8 cellular contexts compared by ENCODE assay signal in genomic region chr11:57310630-57311086, GRCh38. TPM values are rescaled to one million over a fixed set of nuclear protein-coding genes. Genes with fewer than 3 reads are reported as not detected.
DNase-seq lines count a peak whose midpoint lies in the region; ATAC-seq and TF ChIP-seq lines count a peak whose summit lies in the region.

No MANE protein-coding gene starts in this region.

- no peak for DNase-seq in activated CD4-positive, alpha-beta T cell treated with anti-CD3 and anti-CD28 coated beads, Interleukin-2, amount 10 ng/mL, durations not matched to agents 24 days and 14 days
- no peak for DNase-seq in activated CD4-positive, alpha-beta T cell treated with anti-CD3 and anti-CD28 coated beads, Interleukin-2, amount 50 U/mL, for 48 hours
- DNase-seq in activated T-helper 2 cell treated with anti-CD3 and anti-CD28 coated beads, Interferon-gamma antibody, Interleukin-2, Interleukin-4, amounts not matched to agents 10 μg/mL and 5 μg/mL and 100 μg/mL, durations not matched to agents 14 hours and 24 hours and 36 hours (ENCODE audit: low spot score) = no peak
- DNase-seq in thoracic aorta (ENCODE audit: low spot score) (no peak), ureter (ENCODE audit: low spot score) (no peak), D341Med (ENCODE audit: low spot score) (no peak), OCI-M2 (lab: John Stamatoyannopoulos, UW; ENCODE audit: unreplicated experiment) (no peak)

- H3K27me3 Mint-ChIP-seq in activated CD4-positive, alpha-beta T cell treated with anti-CD3 and anti-CD28 coated beads, Interleukin-2, amount 10 ng/mL, durations not matched to agents 24 days and 14 days = no peaks in the 10 kb centered on the region
- H3K27me3 Mint-ChIP-seq in activated T-helper 2 cell treated with anti-CD3 and anti-CD28 coated beads, Interferon-gamma antibody, Interleukin-2, Interleukin-4, amounts not matched to agents 10 μg/mL and 5 μg/mL and 100 μg/mL, durations not matched to agents 14 hours and 24 hours and 36 hours (ENCODE audit: low read depth) = no peaks in the 10 kb centered on the region

- H3K4me3 ChIP-seq in iPS-15b (ENCODE audit: low read depth, low read length) (peak overlapping the region; percentile 56), thoracic aorta (peak overlapping the region; percentile 80)

- H3K27me3 ChIP-seq in iPS-15b (ENCODE audit: control insufficient read depth, insufficient read depth, low read length) = no peaks in the 10 kb centered on the region
- H3K27me3 ChIP-seq in thoracic aorta (replicated peaks; ENCODE audit: insufficient read depth) = no peaks in the 10 kb centered on the region

- H3K4me1 Mint-ChIP-seq in activated CD4-positive, alpha-beta T cell treated with anti-CD3 and anti-CD28 coated beads, Interleukin-2, amount 10 ng/mL, durations not matched to agents 24 days and 14 days = peaks cover 14% of the 10 kb centered on the region
- peaks cover 3% of the 10 kb centered on the region for H3K4me1 Mint-ChIP-seq in activated T-helper 2 cell treated with anti-CD3 and anti-CD28 coated beads, Interferon-gamma antibody, Interleukin-2, Interleukin-4, amounts not matched to agents 10 μg/mL and 5 μg/mL and 100 μg/mL, durations not matched to agents 14 hours and 24 hours and 36 hours (ENCODE audit: low read depth)

- H3K27ac Mint-ChIP-seq in activated CD4-positive, alpha-beta T cell treated with anti-CD3 and anti-CD28 coated beads, Interleukin-2, amount 10 ng/mL, durations not matched to agents 24 days and 14 days = no peak overlapping the region
- no peak overlapping the region for H3K27ac Mint-ChIP-seq in activated T-helper 2 cell treated with anti-CD3 and anti-CD28 coated beads, Interferon-gamma antibody, Interleukin-2, Interleukin-4, amounts not matched to agents 10 μg/mL and 5 μg/mL and 100 μg/mL, durations not matched to agents 14 hours and 24 hours and 36 hours

- ATAC-seq in thoracic aorta (ENCODE audit: insufficient number of reproducible peaks, low FRiP score, low read depth) = no peak

- peak overlapping the region; percentile 68 for H3K4me3 Mint-ChIP-seq in activated CD4-positive, alpha-beta T cell treated with anti-CD3 and anti-CD28 coated beads, Interleukin-2, amount 10 ng/mL, durations not matched to agents 24 days and 14 days
- H3K4me3 Mint-ChIP-seq in activated T-helper 2 cell treated with anti-CD3 and anti-CD28 coated beads, Interferon-gamma antibody, Interleukin-2, Interleukin-4, amounts not matched to agents 10 μg/mL and 5 μg/mL and 100 μg/mL, durations not matched to agents 14 hours and 24 hours and 36 hours (ENCODE audit: low read depth) = peak overlapping the region; percentile 28

- H3K9me3 ChIP-seq in iPS-15b (ENCODE audit: control insufficient read depth, insufficient read depth, low read length) (no peaks in the 10 kb centered on the region), thoracic aorta (no peaks in the 10 kb centered on the region)

- H3K36me3 Mint-ChIP-seq in activated CD4-positive, alpha-beta T cell treated with anti-CD3 and anti-CD28 coated beads, Interleukin-2, amount 10 ng/mL, durations not matched to agents 24 days and 14 days (ENCODE audit: low read depth) = peaks cover 7% of the 10 kb centered on the region
- H3K36me3 Mint-ChIP-seq in activated T-helper 2 cell treated with anti-CD3 and anti-CD28 coated beads, Interferon-gamma antibody, Interleukin-2, Interleukin-4, amounts not matched to agents 10 μg/mL and 5 μg/mL and 100 μg/mL, durations not matched to agents 14 hours and 24 hours and 36 hours (ENCODE audit: low read depth) = peaks cover 4% of the 10 kb centered on the region

- intact Hi-C loops in activated CD4-positive, alpha-beta T cell treated with anti-CD3 and anti-CD28 coated beads, Interleukin-2, amount 10 ng/mL, durations not matched to agents 24 days and 14 days (cut with micrococcal nuclease) = loop anchor here (1.0 kb wide), 2 partner anchors 15 to 25 kb away; partner anchors contain the start of gene SSRP1
- intact Hi-C loops in activated T-helper 2 cell treated with anti-CD3 and anti-CD28 coated beads, Interferon-gamma antibody, Interleukin-2, Interleukin-4, amounts not matched to agents 10 μg/mL and 5 μg/mL and 100 μg/mL, durations not matched to agents 14 hours and 24 hours and 36 hours (cut with micrococcal nuclease) = loop anchor here (1.0 kb wide), 1 partner anchor 14 kb away; the partner anchor contains the start of gene TNKS1BP1

- H3K9me3 Mint-ChIP-seq in activated CD4-positive, alpha-beta T cell treated with anti-CD3 and anti-CD28 coated beads, Interleukin-2, amount 10 ng/mL, durations not matched to agents 24 days and 14 days = no peaks in the 10 kb centered on the region
- no peaks in the 10 kb centered on the region for H3K9me3 Mint-ChIP-seq in activated T-helper 2 cell treated with anti-CD3 and anti-CD28 coated beads, Interferon-gamma antibody, Interleukin-2, Interleukin-4, amounts not matched to agents 10 μg/mL and 5 μg/mL and 100 μg/mL, durations not matched to agents 14 hours and 24 hours and 36 hours

- peak overlapping the region; percentile 19 for H3K9ac ChIP-seq in iPS-15b (ENCODE audit: low read depth, low read length)

- H3K27ac ChIP-seq in thoracic aorta = peak overlapping the region; percentile 16 to 84

- H3K36me3 ChIP-seq in iPS-15b (ENCODE audit: control insufficient read depth, insufficient read depth, low read length) = peaks cover 59% of the 10 kb centered on the region
- H3K36me3 ChIP-seq in thoracic aorta = peaks cover 50% of the 10 kb centered on the region

- no peak for TF ChIP-seq CTCF in thoracic aorta (IDR thresholded peaks at IDR 0.05)

- H3K4me1 ChIP-seq in iPS-15b (ENCODE audit: control insufficient read depth, insufficient read depth, low read length) (peaks cover 19% of the 10 kb centered on the region), thoracic aorta (ENCODE audit: control insufficient read depth in 1 of 2, low read depth in 2 of 2) (peaks cover 35 to 67% of the 10 kb centered on the region in 2 donors)

RNA-seq across cellular contexts. Expression of gene TNKS1BP1, which starts 14.1 kb away (rescaled TPM):
- 23.7 and 24.2 TPM in 2 replicates for total RNA-seq in activated CD4-positive, alpha-beta T cell treated with anti-CD3 and anti-CD28 coated beads, Interleukin-2, amount 10 ng/mL, durations not matched to agents 24 days and 14 days
- 15.6 and 16.5 TPM in 2 replicates for total RNA-seq in activated T-helper 2 cell treated with anti-CD3 and anti-CD28 coated beads, Interferon-gamma antibody, Interleukin-2, Interleukin-4, amounts not matched to agents 10 μg/mL and 5 μg/mL and 100 μg/mL, durations not matched to agents 14 hours and 24 hours and 36 hours
- total RNA-seq in thoracic aorta (100 to 1,000 TPM; 105 to 153 TPM), ureter (338 TPM)

RNA-seq across cellular contexts. Expression of gene SSRP1, which starts 25.0 kb away (rescaled TPM):
- 253 and 256 TPM in 2 replicates for total RNA-seq in activated CD4-positive, alpha-beta T cell treated with anti-CD3 and anti-CD28 coated beads, Interleukin-2, amount 10 ng/mL, durations not matched to agents 24 days and 14 days
- total RNA-seq in activated T-helper 2 cell treated with anti-CD3 and anti-CD28 coated beads, Interferon-gamma antibody, Interleukin-2, Interleukin-4, amounts not matched to agents 10 μg/mL and 5 μg/mL and 100 μg/mL, durations not matched to agents 14 hours and 24 hours and 36 hours = 214 and 218 TPM in 2 replicates
- total RNA-seq in thoracic aorta (10 to 100 TPM; 42.0 to 51.4 TPM), ureter (103 TPM)

RNA-seq across cellular contexts. Expression of gene P2RX3, which starts 27.5 kb away (rescaled TPM):
- total RNA-seq in activated CD4-positive, alpha-beta T cell treated with anti-CD3 and anti-CD28 coated beads, Interleukin-2, amount 10 ng/mL, durations not matched to agents 24 days and 14 days = not detected in 2 replicates
- not detected in 2 replicates for total RNA-seq in activated T-helper 2 cell treated with anti-CD3 and anti-CD28 coated beads, Interferon-gamma antibody, Interleukin-2, Interleukin-4, amounts not matched to agents 10 μg/mL and 5 μg/mL and 100 μg/mL, durations not matched to agents 14 hours and 24 hours and 36 hours
- total RNA-seq in thoracic aorta = not detected
- 0.99 TPM for total RNA-seq in ureter
